In genomic region chr4:189177130-189177529, GRCh38 we compare ENCODE assay signal across 27 cellular contexts.
DNase-seq lines count a peak whose midpoint lies in the region; ATAC-seq and TF ChIP-seq lines count a peak whose summit lies in the region.
"Had no signal": no experiment of that assay in that cellular context is flagged by ENCODE, and none has a peak within 500 bp of the region (broad histone marks: within the 10 kb centered on the region; RNA-seq: fewer than 3 reads in every experiment).

No MANE protein-coding gene starts in this region.

- H3K4me3 ChIP-seq in GM23338: no peak overlapping the region
- H3K4me3 ChIP-seq in HUES64 (ENCODE audit: low read length): no peak overlapping the region
- no peak overlapping the region for H3K4me3 ChIP-seq in Peyer's patch
- H3K4me3 ChIP-seq: colonic mucosa, esophagus squamous epithelium, lung, thyroid gland had no signal

- H3F3A ChIP-seq in GM23338 (replicated peaks; ENCODE audit: low read depth): 0 out of 2 replicates have a peak, but pooled peaks cover 4% of the 10 kb centered on the region

- no peak for TF ChIP-seq POLR2A in Peyer's patch (IDR thresholded peaks at IDR 0.05)

- TF ChIP-seq CTCF in GM23338 (conservative IDR thresholded peaks at IDR 0.05; ENCODE audit: low read depth in 2 of 2): no peak
- TF ChIP-seq CTCF in Peyer's patch (IDR thresholded peaks at IDR 0.05): no peak

- H3K9me2 ChIP-seq in GM23338 (ENCODE audit: insufficient read depth): no peaks in the 10 kb centered on the region

- H3K4me1 ChIP-seq in GM23338 (ENCODE audit: insufficient read depth): peaks cover 9% of the 10 kb centered on the region
- H3K4me1 ChIP-seq in HUES64 (ENCODE audit: insufficient read depth, low read length): peaks cover 24% of the 10 kb centered on the region
- no peaks in the 10 kb centered on the region for H3K4me1 ChIP-seq in Peyer's patch
- H3K4me1 ChIP-seq: colonic mucosa, esophagus squamous epithelium, thyroid gland had no signal

- H3K79me2 ChIP-seq in GM23338 (replicated peaks; ENCODE audit: insufficient read depth): no peaks in the 10 kb centered on the region

- DNase-seq in GM23338 (ENCODE audit: low spot score): no peak
- DNase-seq in SK-MEL-5 (ENCODE audit: low read depth, low spot score): peak; percentile 15
- DNase-seq in islet precursor cell: peak; percentile 90
- no peak for DNase-seq in Peyer's patch
- no peak for DNase-seq in stimulated activated naive B cell treated with anti-CD40 and anti-IgM and Interleukin-4, amounts not matched to agents 10 μg/mL and 1 μg/mL and 100 μg/mL, for 72 hours
- DNase-seq in activated CD8-positive, alpha-beta memory T cell treated with anti-CD3 and anti-CD28 coated beads for 24 hours: no peak
- DNase-seq: activated CD4-positive, alpha-beta T cell treated with anti-CD3 and anti-CD28 coated beads, Interleukin-2, amount 10 ng/mL, durations not matched to agents 7 days and 5 days; activated CD8-positive, alpha-beta memory T cell treated with anti-CD3 and anti-CD28 coated beads, Interleukin-2, amount 10 ng/mL, durations not matched to agents 7 days and 5 days; activated naive CD4-positive, alpha-beta T cell treated with anti-CD3 and anti-CD28 coated beads for 36 hours; colonic mucosa; effector memory CD8-positive, alpha-beta T cell; EL; esophagus squamous epithelium; kidney; NCI-H1105; NCI-H2029; NK-92 treated with Interleukin-12 subunit alpha and Interleukin-12 subunit beta, amount 100 ng/mL, for 24 hours; thyroid gland had no signal

- H3K4me1 Mint-ChIP-seq in GM23338: peaks cover 44% of the 10 kb centered on the region
- no peaks in the 10 kb centered on the region for H3K4me1 Mint-ChIP-seq in stimulated activated naive B cell treated with anti-CD40 and anti-IgM and Interleukin-4, amounts not matched to agents 10 μg/mL and 1 μg/mL and 100 μg/mL, for 72 hours
- H3K4me1 Mint-ChIP-seq: activated CD4-positive, alpha-beta T cell treated with anti-CD3 and anti-CD28 coated beads, Interleukin-2, amount 10 ng/mL, durations not matched to agents 7 days and 5 days; activated CD8-positive, alpha-beta memory T cell treated with anti-CD3 and anti-CD28 coated beads, Interleukin-2, amount 10 ng/mL, durations not matched to agents 7 days and 5 days had no signal

- in situ Hi-C loops in SK-MEL-5 (cut with HindIII; ENCODE audit: low pct_unique_long_range_greater_than_20kb, low sequenced_read_pairs): no loop called here

- H3K36me3 ChIP-seq in GM23338 (ENCODE audit: insufficient read depth) (no peaks in the 10 kb centered on the region), HUES64 (ENCODE audit: insufficient read depth, low read length) (no peaks in the 10 kb centered on the region), Peyer's patch (no peaks in the 10 kb centered on the region)
- H3K36me3 ChIP-seq: colonic mucosa, esophagus squamous epithelium, thyroid gland had no signal

- H3K27me3 Mint-ChIP-seq in GM23338 (ENCODE audit: insufficient read depth, low read depth, poor library complexity): peaks cover 4% of the 10 kb centered on the region
- no peaks in the 10 kb centered on the region for H3K27me3 Mint-ChIP-seq in stimulated activated naive B cell treated with anti-CD40 and anti-IgM and Interleukin-4, amounts not matched to agents 10 μg/mL and 1 μg/mL and 100 μg/mL, for 72 hours
- H3K27me3 Mint-ChIP-seq: activated CD4-positive, alpha-beta T cell treated with anti-CD3 and anti-CD28 coated beads, Interleukin-2, amount 10 ng/mL, durations not matched to agents 7 days and 5 days; activated CD8-positive, alpha-beta memory T cell treated with anti-CD3 and anti-CD28 coated beads, Interleukin-2, amount 10 ng/mL, durations not matched to agents 7 days and 5 days; effector memory CD8-positive, alpha-beta T cell; stimulated activated naive CD8-positive, alpha-beta T cell treated with anti-CD3 and anti-CD28 coated beads, Interleukin-15, Interleukin-2, amounts not matched to agents 100 ng/mL and 50 ng/mL, for 24 hours had no signal

- no peak overlapping the region for H3K4me2 ChIP-seq in GM23338

- no peak overlapping the region for H3K4me3 Mint-ChIP-seq in GM23338
- no peak overlapping the region for H3K4me3 Mint-ChIP-seq in stimulated activated naive B cell treated with anti-CD40 and anti-IgM and Interleukin-4, amounts not matched to agents 10 μg/mL and 1 μg/mL and 100 μg/mL, for 72 hours
- H3K4me3 Mint-ChIP-seq: activated CD4-positive, alpha-beta T cell treated with anti-CD3 and anti-CD28 coated beads, Interleukin-2, amount 10 ng/mL, durations not matched to agents 7 days and 5 days; activated CD8-positive, alpha-beta memory T cell treated with anti-CD3 and anti-CD28 coated beads, Interleukin-2, amount 10 ng/mL, durations not matched to agents 7 days and 5 days; activated naive CD4-positive, alpha-beta T cell treated with anti-CD3 and anti-CD28 coated beads for 36 hours; effector memory CD8-positive, alpha-beta T cell; stimulated activated naive CD8-positive, alpha-beta T cell treated with anti-CD3 and anti-CD28 coated beads, Interleukin-15, Interleukin-2, amounts not matched to agents 100 ng/mL and 50 ng/mL, for 24 hours; T-helper 2 cell treated with Interferon-gamma antibody and Interleukin-4, amounts not matched to agents 5 μg/mL and 100 μg/mL, for 36 hours had no signal

- no peaks in the 10 kb centered on the region for H4K20me1 ChIP-seq in GM23338 (replicated peaks; ENCODE audit: insufficient read depth)

- H3K27ac Mint-ChIP-seq in GM23338: peak overlapping the region; percentile 28; the same call in 1 of the 2 replicates
- H3K27ac Mint-ChIP-seq in stimulated activated naive B cell treated with anti-CD40 and anti-IgM and Interleukin-4, amounts not matched to agents 10 μg/mL and 1 μg/mL and 100 μg/mL, for 72 hours: no peak overlapping the region
- H3K27ac Mint-ChIP-seq: activated CD4-positive, alpha-beta T cell treated with anti-CD3 and anti-CD28 coated beads, Interleukin-2, amount 10 ng/mL, durations not matched to agents 7 days and 5 days; activated CD8-positive, alpha-beta memory T cell treated with anti-CD3 and anti-CD28 coated beads, Interleukin-2, amount 10 ng/mL, durations not matched to agents 7 days and 5 days; activated naive CD4-positive, alpha-beta T cell treated with anti-CD3 and anti-CD28 coated beads for 36 hours; effector memory CD8-positive, alpha-beta T cell; stimulated activated naive CD8-positive, alpha-beta T cell treated with anti-CD3 and anti-CD28 coated beads, Interleukin-15, Interleukin-2, amounts not matched to agents 100 ng/mL and 50 ng/mL, for 24 hours; T-helper 2 cell treated with Interferon-gamma antibody and Interleukin-4, amounts not matched to agents 5 μg/mL and 100 μg/mL, for 36 hours had no signal

- H2AFZ ChIP-seq in GM23338: peak overlapping the region; percentile 24; the same call in 1 of the 2 replicates

- no peak overlapping the region for H3K9ac ChIP-seq in HUES64 (ENCODE audit: low read depth, low read length)

- peaks cover 12% of the 10 kb centered on the region for H3K36me3 Mint-ChIP-seq in GM23338 (ENCODE audit: low read depth)
- H3K36me3 Mint-ChIP-seq in stimulated activated naive B cell treated with anti-CD40 and anti-IgM and Interleukin-4, amounts not matched to agents 10 μg/mL and 1 μg/mL and 100 μg/mL, for 72 hours: no peaks in the 10 kb centered on the region
- H3K36me3 Mint-ChIP-seq: activated CD8-positive, alpha-beta memory T cell treated with anti-CD3 and anti-CD28 coated beads, Interleukin-2, amount 10 ng/mL, durations not matched to agents 7 days and 5 days had no signal

- peaks cover 2% of the 10 kb centered on the region; the same call in 2 of the 3 replicates for H3K9me3 Mint-ChIP-seq in GM23338
- H3K9me3 Mint-ChIP-seq in stimulated activated naive B cell treated with anti-CD40 and anti-IgM and Interleukin-4, amounts not matched to agents 10 μg/mL and 1 μg/mL and 100 μg/mL, for 72 hours: no peaks in the 10 kb centered on the region
- H3K9me3 Mint-ChIP-seq: activated naive CD4-positive, alpha-beta T cell treated with anti-CD3 and anti-CD28 coated beads for 36 hours had no signal

- WGBS in HUES64: 69% methylated on average over 5 of the region's 5 CpGs

- peak overlapping the region; percentile 90 for H3K27ac ChIP-seq in GM23338 (ENCODE audit: low read depth)
- H3K27ac ChIP-seq in HUES64 (ENCODE audit: low read depth, low read length): peak overlapping the region; percentile 77; the same call in 1 of the 2 replicates
- H3K27ac ChIP-seq in Peyer's patch: no peak overlapping the region
- H3K27ac ChIP-seq: C4-2B, colonic mucosa, esophagus squamous epithelium, thyroid gland, VCaP had no signal

- H3K9me3 ChIP-seq in HUES64 (ENCODE audit: insufficient read depth, low read depth, low read length): no peaks in the 10 kb centered on the region
- no peaks in the 10 kb centered on the region for H3K9me3 ChIP-seq in Peyer's patch
- H3K9me3 ChIP-seq: colonic mucosa, esophagus squamous epithelium, thyroid gland had no signal

- no peak; the same call in 2 of the 3 replicates for ATAC-seq in GM23338
- ATAC-seq in stimulated activated naive B cell treated with anti-CD40 and anti-IgM and Interleukin-4, amounts not matched to agents 10 μg/mL and 1 μg/mL and 100 μg/mL, for 72 hours (replicated peaks): no peak
- no peak for ATAC-seq in activated CD4-positive, CD25-positive, alpha-beta regulatory T cell treated with anti-CD3 and anti-CD28 coated beads, Interleukin-2, amount 50 U/mL, for 24 hours
- ATAC-seq: activated CD8-positive, alpha-beta memory T cell treated with anti-CD3 and anti-CD28 coated beads, Interleukin-2, amount 10 ng/mL, durations not matched to agents 7 days and 5 days; effector memory CD8-positive, alpha-beta T cell; Panc1; sciatic nerve had no signal

- H3K27me3 ChIP-seq in GM23338 (ENCODE audit: insufficient read depth): no peaks in the 10 kb centered on the region
- H3K27me3 ChIP-seq in HUES64 (ENCODE audit: insufficient read depth, low read length): no peaks in the 10 kb centered on the region
- no peaks in the 10 kb centered on the region for H3K27me3 ChIP-seq in Peyer's patch
- H3K27me3 ChIP-seq: colonic mucosa, thyroid gland had no signal

TF ChIP-seq in GM23338, 12 proteins besides CTCF, POLR2A, EP300 and RAD21 (continues in another document):
- TF ChIP-seq EZH2phosphoT487 (IDR thresholded peaks at IDR 0.05; ENCODE audit: unreplicated experiment) (no peak), ZNF114 (CRISPR knock-in tag; IDR thresholded peaks at IDR 0.05) (no peak), EZH2 (IDR thresholded peaks at IDR 0.05; ENCODE audit: low read depth, unreplicated experiment) (no peak)

Comparison
In these comparisons a context has a peak if more than half of its experiments do, and no peak if none do; other contexts are left out.
1. DNase-seq: peak in SK-MEL-5 (single experiment) and islet precursor cell (single experiment); none in GM23338 (single experiment), Peyer's patch (0 of 3), stimulated activated naive B cell treated with anti-CD40 and anti-IgM and Interleukin-4, amounts not matched to agents 10 μg/mL and 1 μg/mL and 100 μg/mL, for 72 hours (single experiment) and activated CD8-positive, alpha-beta memory T cell treated with anti-CD3 and anti-CD28 coated beads for 24 hours (single experiment).
2. H3K27ac ChIP-seq: peak in GM23338 (single experiment) and HUES64 (single experiment); none in Peyer's patch (0 of 4).